In the genomic region with DNA sequence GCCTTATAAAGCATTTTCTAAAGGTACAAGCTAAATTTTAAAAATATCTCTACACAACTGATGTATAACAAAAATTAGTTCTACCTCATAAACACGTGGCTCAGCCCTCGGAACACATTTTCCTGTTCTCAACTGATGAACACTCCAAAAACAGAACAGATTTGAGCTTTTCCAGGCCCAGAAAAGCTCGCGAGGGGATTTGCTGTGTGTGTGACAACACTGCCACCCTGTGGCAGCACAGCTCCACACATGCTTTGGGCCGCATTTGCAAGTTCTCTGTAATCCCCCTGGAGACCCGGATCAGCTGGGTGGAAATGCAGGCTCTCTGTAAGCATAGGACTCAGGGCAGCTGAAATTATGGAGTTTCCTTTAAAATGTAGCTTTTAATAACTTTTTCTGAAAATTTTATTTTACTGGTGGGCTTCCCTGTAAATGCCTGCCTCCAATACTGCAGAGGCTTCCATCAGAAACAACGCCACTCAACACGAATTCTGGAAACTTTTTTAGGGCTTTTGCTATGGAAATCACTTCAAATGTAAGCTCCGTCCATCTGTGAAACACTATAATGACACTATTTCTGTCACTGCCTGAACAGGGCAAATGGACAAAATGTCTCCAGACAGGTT, we compare ENCODE assay signal across 8 cellular contexts.
DNase-seq lines count a peak whose midpoint lies in the region; ATAC-seq and TF ChIP-seq lines count a peak whose summit lies in the region.

No MANE protein-coding gene starts in this region.

- peaks cover 9% of the 10 kb centered on the region for H3K27me3 Mint-ChIP-seq in brain

- no peak overlapping the region for H3K27ac ChIP-seq in C4-2B

- TF ChIP-seq CTCF in C4-2B (conservative IDR thresholded peaks at IDR 0.05) (peak; percentile 98), brain (conservative IDR thresholded peaks at IDR 0.05) (peak; percentile 97 to 98)

- ATAC-seq in GM19328 (IDR thresholded peaks at IDR 0.05; ENCODE audit: unreplicated experiment) = peak; percentile 53
- ATAC-seq in HG03469 (IDR thresholded peaks at IDR 0.05; ENCODE audit: unreplicated experiment) = no peak

- H3K4me3 Mint-ChIP-seq in brain = no peak overlapping the region

- DNase-seq in NCI-H1092 (lab: John Stamatoyannopoulos, UW) (peak; percentile 58), T1000 (lab: John Stamatoyannopoulos, UW) (peak; percentile 53), iPS-NIHi11 (ENCODE audit: low spot score) (peak; percentile 73)
- peak; percentile 45 for DNase-seq in stimulated activated CD4-positive, alpha-beta T cell treated with anti-CD3 and anti-CD28 coated beads, Interleukin-12 subunit alpha, Interleukin-12 subunit beta, amount 100 ng/mL, for 4 hours

- peaks cover 32% of the 10 kb centered on the region for H3K4me1 Mint-ChIP-seq in brain

- peaks cover 3 to 15% (median 10%) of the 10 kb centered on the region in 5 experiments for H3K9me3 Mint-ChIP-seq in brain

- no peaks in the 10 kb centered on the region for H3K36me3 Mint-ChIP-seq in brain

- peak overlapping the region in 1 of 5 experiments; percentile 33 for H3K27ac Mint-ChIP-seq in brain
